Comparison of ENCODE assay signal across 21 cellular contexts in the genomic region with DNA sequence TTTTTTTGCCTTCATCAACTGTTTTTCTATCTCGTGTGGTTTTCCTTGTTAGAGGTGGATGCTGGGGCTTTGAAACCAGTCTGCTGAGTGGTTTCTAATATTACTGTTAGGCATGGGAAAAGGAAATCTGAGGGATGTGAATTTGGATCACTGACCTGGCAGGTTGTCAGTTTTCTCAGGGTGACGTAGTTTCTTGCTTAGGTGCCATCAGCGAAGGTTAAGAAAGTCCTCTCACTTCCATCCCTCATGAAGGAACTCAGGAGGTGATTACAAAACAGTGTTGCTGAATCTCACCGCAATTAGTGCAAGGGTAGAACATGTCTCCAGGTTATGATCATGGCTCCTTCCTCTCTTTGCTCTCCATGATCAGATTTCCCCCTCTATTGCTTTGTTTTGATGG.
"Had no signal": no experiment of that assay in that cellular context is flagged by ENCODE, and none has a peak within 500 bp of the region (broad histone marks: within the 10 kb centered on the region; RNA-seq: fewer than 3 reads in every experiment).

No MANE protein-coding gene starts in this region.

- H3K36me3 ChIP-seq: colonic mucosa, gastrocnemius medialis, right atrium auricular region, thyroid gland had no signal

- ATAC-seq: gastrocnemius medialis, left ventricle myocardium superior, natural killer cell, T-helper 17 cell had no signal

- FAIRE-seq: endometrium, urothelium cell line had no signal

- H3K9me3 Mint-ChIP-seq: natural killer cell had no signal

- H3K27ac Mint-ChIP-seq: activated naive CD8-positive, alpha-beta T cell; natural killer cell; T-helper 17 cell had no signal

- H3K27me3 Mint-ChIP-seq: activated naive CD8-positive, alpha-beta T cell; T-helper 17 cell had no signal

- H3K27ac ChIP-seq: colonic mucosa, gastrocnemius medialis, right atrium auricular region, thyroid gland, VCaP had no signal

- H3K4me1 Mint-ChIP-seq: natural killer cell had no signal

- H3K4me1 ChIP-seq: colonic mucosa, gastrocnemius medialis had no signal

- DNase-seq: activated CD4-positive, alpha-beta T cell treated with anti-CD3 and anti-CD28 coated beads for 1 hour; activated CD4-positive, alpha-beta T cell treated with anti-CD3 and anti-CD28 coated beads, Interleukin-2, amount 50 U/mL, for 48 hours; activated gamma-delta T cell; central memory CD4-positive, alpha-beta T cell; colonic mucosa; erythroblast; gastrocnemius medialis; head of caudate nucleus; left ventricle myocardium superior; mesendoderm; natural killer cell; nucleus accumbens; stimulated activated CD4-positive, alpha-beta T cell treated with anti-CD3 and anti-CD28 coated beads, Interleukin-2, amount 100 ng/mL, for 24 hours; stimulated activated naive CD4-positive, alpha-beta T cell treated with Interleukin-2 at 50 U/mL for 16 hours; T-helper 17 cell; thyroid gland had no signal

- H3K36me3 Mint-ChIP-seq: activated naive CD8-positive, alpha-beta T cell; natural killer cell had no signal

- H3K4me3 ChIP-seq: colonic mucosa, gastrocnemius medialis, right atrium auricular region, thyroid gland had no signal

- H3K4me3 Mint-ChIP-seq: activated naive CD8-positive, alpha-beta T cell; natural killer cell; T-helper 17 cell had no signal

- H3K9me3 ChIP-seq: colonic mucosa, gastrocnemius medialis, right atrium auricular region, thyroid gland had no signal

- H3K27me3 ChIP-seq: colonic mucosa, gastrocnemius medialis, right atrium auricular region, thyroid gland had no signal
